8 cellular contexts compared by ENCODE assay signal in the genomic region with DNA sequence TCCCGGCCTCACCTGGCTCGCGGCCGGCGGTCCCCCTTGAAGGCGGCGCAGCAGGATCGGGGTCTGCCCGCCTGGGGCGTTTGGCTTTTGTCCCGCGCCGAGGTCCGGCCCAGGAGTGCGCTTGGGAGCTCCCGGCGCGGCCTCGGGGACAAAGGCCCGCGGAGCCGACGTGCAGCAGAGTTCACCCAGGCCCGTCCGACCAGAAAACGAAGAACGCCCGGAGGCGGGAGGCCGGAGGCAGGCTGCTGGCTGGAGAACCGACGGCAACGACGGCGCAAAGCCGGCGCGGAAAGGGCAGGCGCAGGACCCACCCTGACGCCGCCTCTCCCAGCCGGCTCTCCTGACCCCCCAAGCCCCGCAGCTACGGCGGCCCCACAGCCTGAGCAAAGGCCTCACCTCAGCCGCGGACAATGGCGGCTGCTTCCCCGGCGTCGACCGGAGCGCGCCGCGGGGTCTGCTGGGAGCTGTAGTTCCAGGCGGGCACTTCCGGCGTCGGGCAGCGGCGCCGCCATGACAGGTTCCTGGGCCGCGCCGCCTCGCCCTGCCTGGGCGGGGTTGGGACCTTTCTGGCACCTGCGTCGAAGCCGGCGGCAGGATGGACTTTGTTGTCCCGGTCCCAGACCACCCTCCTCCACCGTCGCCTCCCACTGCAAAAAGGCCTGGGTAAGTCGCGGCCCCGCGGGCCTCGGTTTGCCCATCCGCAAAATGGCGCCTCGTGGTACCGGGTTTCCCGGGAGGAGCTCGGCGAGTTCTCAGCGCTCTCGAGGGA. TPM values are rescaled to one million over a fixed set of nuclear protein-coding genes. Genes with fewer than 3 reads are reported as not detected.
A peak's percentile ranks its signal among the peaks of the same experiment; 100 is the strongest.
DNase-seq lines count a peak whose midpoint lies in the region; ATAC-seq and TF ChIP-seq lines count a peak whose summit lies in the region.

A gene (minus strand): TSS at position 437 of the 769 bp plus-strand sequence. CDS start 1,501 bp downstream, outside the sequence.

- H3K36me3 Mint-ChIP-seq in activated naive CD8-positive, alpha-beta T cell treated with anti-CD3 and anti-CD28 coated beads, Interleukin-2, amount 50 U/mL, for 24 hours (ENCODE audit: low read depth), result peaks cover 91% of the 10 kb centered on the region

- H3K9me3 ChIP-seq in cardiac muscle cell (ENCODE audit: low read depth), result no peaks in the 10 kb centered on the region
- H3K9me3 ChIP-seq in trophoblast cell (ENCODE audit: insufficient read depth, low read depth, low read length), result peaks cover 15% of the 10 kb centered on the region
- H3K9me3 ChIP-seq in tibial artery, result peaks cover 0 to 72% (median 54%) of the 10 kb centered on the region in 3 donors

- H2BK12ac ChIP-seq in trophoblast cell (ENCODE audit: low read length), result no peak within 1 kb of the TSS

- H3K9ac ChIP-seq in trophoblast cell (ENCODE audit: low read length), result peak within 1 kb of the TSS; percentile 88

- peak within 1 kb of the TSS; percentile 99 for H4K12ac ChIP-seq in trophoblast cell (ENCODE audit: low read depth, low read length)

- H3K9me3 Mint-ChIP-seq in activated naive CD8-positive, alpha-beta T cell treated with anti-CD3 and anti-CD28 coated beads, Interleukin-2, amount 50 U/mL, for 24 hours, result peaks cover 70% of the 10 kb centered on the region

- H2BK5ac ChIP-seq in trophoblast cell (ENCODE audit: low read depth, low read length, poor library complexity), result peak within 1 kb of the TSS; percentile 94

- H2AK5ac ChIP-seq in trophoblast cell (ENCODE audit: low read length), result peak within 1 kb of the TSS; percentile 6

- peak within 1 kb of the TSS; percentile 97 for H2AFZ ChIP-seq in trophoblast cell (ENCODE audit: insufficient read depth, low read length, poor library complexity)

- H3K4ac ChIP-seq in trophoblast cell (ENCODE audit: low read depth, low read length), result peak within 1 kb of the TSS; percentile 90

- H3K27me3 ChIP-seq in cardiac muscle cell (no peaks in the 10 kb centered on the region), trophoblast cell (ENCODE audit: insufficient read depth, low read length) (no peaks in the 10 kb centered on the region), tibial artery (no peaks in the 10 kb centered on the region)

- H4K91ac ChIP-seq in trophoblast cell (ENCODE audit: low read depth, low read length), result peak within 1 kb of the TSS; percentile 98

- no peak within 1 kb of the TSS for H3K23ac ChIP-seq in trophoblast cell (ENCODE audit: low read length)

- WGBS in trophoblast cell (ENCODE audit: extremely low coverage, insufficient coverage, insufficient read length), result no CpG with 5 or more reads among the region's 89 CpGs

- H3K4me3 Mint-ChIP-seq in activated naive CD8-positive, alpha-beta T cell treated with anti-CD3 and anti-CD28 coated beads, Interleukin-2, amount 50 U/mL, for 24 hours, result peak within 1 kb of the TSS; percentile 82

- H3K4me3 ChIP-seq in cardiac muscle cell (peak within 1 kb of the TSS; percentile 71), trophoblast cell (ENCODE audit: low read depth, low read length) (peak within 1 kb of the TSS; percentile 91), tibial artery (peak within 1 kb of the TSS; percentile 82 to 94)

- H2BK120ac ChIP-seq in trophoblast cell (ENCODE audit: insufficient read depth, low read length, poor library complexity), result peak within 1 kb of the TSS; percentile 91

- DNase-seq in ELF-1 (ENCODE audit: low read depth, low spot score) (peak; percentile 93), H4 (ENCODE audit: low spot score) (peak; percentile 84), M059J (ENCODE audit: low read depth) (peak; percentile 83), SW 1271 (lab: John Stamatoyannopoulos, UW) (peak; percentile 31 to 56), cardiac muscle cell (ENCODE audit: low read depth in 1 of 2, low spot score in 1 of 2) (peak; percentile 93 to 94), trophoblast cell (peak; percentile 80 to 85), tibial artery (peak; percentile 83 to 90)
- peak; percentile 83 for DNase-seq in activated naive CD8-positive, alpha-beta T cell treated with anti-CD3 and anti-CD28 coated beads, Interleukin-2, amount 50 U/mL, for 24 hours

- H3K18ac ChIP-seq in trophoblast cell (ENCODE audit: low read length), result peak within 1 kb of the TSS; percentile 97

- peak within 1 kb of the TSS; percentile 85 for H4K8ac ChIP-seq in trophoblast cell (ENCODE audit: low read depth, low read length)

- no peaks in the 10 kb centered on the region for H3K27me3 Mint-ChIP-seq in activated naive CD8-positive, alpha-beta T cell treated with anti-CD3 and anti-CD28 coated beads, Interleukin-2, amount 50 U/mL, for 24 hours

- ATAC-seq in activated naive CD8-positive, alpha-beta T cell treated with anti-CD3 and anti-CD28 coated beads, Interleukin-2, amount 50 U/mL, for 24 hours, result peak; percentile 97

- H3K36me3 ChIP-seq in cardiac muscle cell (peaks cover 24% of the 10 kb centered on the region), trophoblast cell (ENCODE audit: control insufficient read depth in 1 of 2, insufficient read depth in 2 of 2, low read length in 2 of 2) (peaks cover 29 to 32% of the 10 kb centered on the region in 2 experiments), tibial artery (peaks cover 67 to 71% (median 70%) of the 10 kb centered on the region in 3 donors)

- TF ChIP-seq CTCF in cardiac muscle cell (IDR thresholded peaks at IDR 0.05; ENCODE audit: low read depth, low read length) (no peak), tibial artery (IDR thresholded peaks at IDR 0.05) (no peak)

- intact Hi-C loops in tibial artery (cut with DNase I; ENCODE audit: low total_unique reads), result loop anchor here (5.0 kb wide), 1 partner anchor 95 kb away; a partner anchor contains a TSS

- H3K79me2 ChIP-seq in trophoblast cell (ENCODE audit: control insufficient read depth, insufficient read depth, low read length, poor library complexity), result peaks cover 13% of the 10 kb centered on the region

- peak within 1 kb of the TSS; percentile 99 for H3K14ac ChIP-seq in trophoblast cell (ENCODE audit: low read length)

- peaks cover 12% of the 10 kb centered on the region for H3K79me1 ChIP-seq in trophoblast cell (ENCODE audit: low read length)

- H3K27ac Mint-ChIP-seq in activated naive CD8-positive, alpha-beta T cell treated with anti-CD3 and anti-CD28 coated beads, Interleukin-2, amount 50 U/mL, for 24 hours, result peak within 1 kb of the TSS; percentile 86

- peaks cover 36% of the 10 kb centered on the region for H3K4me1 Mint-ChIP-seq in activated naive CD8-positive, alpha-beta T cell treated with anti-CD3 and anti-CD28 coated beads, Interleukin-2, amount 50 U/mL, for 24 hours

- H3K27ac ChIP-seq in cardiac muscle cell (peak within 1 kb of the TSS; percentile 96), trophoblast cell (ENCODE audit: low read depth, low read length) (peak within 1 kb of the TSS; percentile 88), tibial artery (peak within 1 kb of the TSS; percentile 92 to 93)

- H3K4me1 ChIP-seq in cardiac muscle cell (ENCODE audit: low read depth) (peaks cover 11% of the 10 kb centered on the region), trophoblast cell (ENCODE audit: control insufficient read depth in 1 of 2, insufficient read depth in 2 of 2, low read length in 2 of 2) (peaks cover 11 to 14% of the 10 kb centered on the region in 2 experiments), tibial artery (peaks cover 0 to 25% (median 17%) of the 10 kb centered on the region in 4 donors)

- H3K4me2 ChIP-seq in trophoblast cell (ENCODE audit: low read length), result peak within 1 kb of the TSS; percentile 98

RNA-seq across cellular contexts. Expression of the gene that starts here (rescaled TPM):
- 6.5 and 7.7 TPM in 2 replicates for total RNA-seq in H4 (2014; rRNA removed; shearing (Covaris generic))
- total RNA-seq in M059J (2014; rRNA removed; shearing (Covaris generic)), result 13.2 and 13.4 TPM in 2 replicates
- 50.5 and 87.4 TPM in 2 replicates for total RNA-seq in cardiac muscle cell
- 30.0 and 31.2 TPM in 2 replicates for polyA plus RNA-seq in cardiac muscle cell
- 8.1 and 8.2 TPM in 2 replicates for polyA plus RNA-seq in trophoblast cell (2013)

Comparison
In these comparisons a context has a peak if more than half of its experiments do, and no peak if none do; other contexts are left out.
1. Peak in every context shown above with its lines: DNase-seq, ATAC-seq, H3K4me3 ChIP-seq and H3K27ac ChIP-seq.
2. DNase-seq: peak in every context shown above with its lines; median percentile 94 in cardiac muscle cell; 93 in ELF-1; 86 in tibial artery; 84 in H4; 83 in M059J; 83 in activated naive CD8-positive, alpha-beta T cell treated with anti-CD3 and anti-CD28 coated beads, Interleukin-2, amount 50 U/mL, for 24 hours; 82 in trophoblast cell; 44 in SW 1271.